In genomic region chr1:74571493-74571800, GRCh38 we compare ENCODE assay signal across 18 cellular contexts. TPM values are rescaled to one million over a fixed set of nuclear protein-coding genes. Genes with fewer than 3 reads are reported as not detected.
DNase-seq lines count a peak whose midpoint lies in the region; ATAC-seq, FAIRE-seq and TF ChIP-seq lines count a peak whose summit lies in the region.
"Had no signal": no experiment of that assay in that cellular context is flagged by ENCODE, and none has a peak within 500 bp of the region (broad histone marks: within the 10 kb centered on the region; RNA-seq: fewer than 3 reads in every experiment).

No MANE protein-coding gene starts in this region.

- no peaks in the 10 kb centered on the region for H3K79me1 ChIP-seq in H1 (ENCODE audit: low read depth, low read length)

- no peak overlapping the region for H3K23ac ChIP-seq in H1 (ENCODE audit: insufficient read length)

- 89% methylated on average over 8 of the region's 8 CpGs; no CpG with 5 or more reads in 1 of the 2 experiments for WGBS in H1 (ENCODE audit: extremely low coverage in 1 of 2, insufficient coverage in 1 of 2, insufficient read length in 1 of 2, insufficient replicate concordance in 2 of 2, low coverage in 1 of 2, low lambda C conversion rate in 2 of 2, missing lambda C conversion rate in 1 of 2), 2 experiments

- ATAC-seq in GM23338: no peak
- ATAC-seq in activated naive CD4-positive, alpha-beta T cell treated with anti-CD3 and anti-CD28 coated beads, Interleukin-2, amount 50 U/mL, for 72 hours: no peak
- ATAC-seq: CD8-positive, alpha-beta T cell; K562 had no signal

- H2BK15ac ChIP-seq in H1 (ENCODE audit: low read length): no peak overlapping the region

- DNase-seq in GM23338 (ENCODE audit: low spot score): no peak
- peak; percentile 4 for DNase-seq in SK-N-DZ (ENCODE audit: low spot score)
- no peak for DNase-seq in H1 (ENCODE audit: low read depth in 1 of 2, low spot score in 2 of 2)
- peak; percentile 36 for DNase-seq in occipital lobe (lab: John Stamatoyannopoulos, UW)
- no peak for DNase-seq in HTR-8/SVneo (ENCODE audit: insufficient read length, low spot score)
- DNase-seq in NCI-H774 (lab: John Stamatoyannopoulos, UW): no peak
- no peak for DNase-seq in cortex of kidney (lab: John Stamatoyannopoulos, UW)
- no peak for DNase-seq in activated naive CD4-positive, alpha-beta T cell treated with anti-CD3 and anti-CD28 coated beads, Interleukin-2, amount 50 U/mL, for 72 hours (ENCODE audit: low spot score in 2 of 2)
- DNase-seq: BE2C; CD8-positive, alpha-beta T cell; GF-D8; GOT3; HFFc6 had no signal

- no peak for TF ChIP-seq EP300 in H1 (IDR thresholded peaks at IDR 0.05; ENCODE audit: borderline replicate concordance in 1 of 2, low read depth in 2 of 2, low read length in 2 of 2)

- no peaks in the 10 kb centered on the region for H3K36me3 Mint-ChIP-seq in GM23338 (ENCODE audit: low read depth)
- H3K36me3 Mint-ChIP-seq in activated naive CD4-positive, alpha-beta T cell treated with anti-CD3 and anti-CD28 coated beads, Interleukin-2, amount 50 U/mL, for 72 hours: no peaks in the 10 kb centered on the region
- H3K36me3 Mint-ChIP-seq: CD8-positive, alpha-beta T cell had no signal

- no peak overlapping the region for H3K4me2 ChIP-seq in GM23338
- H3K4me2 ChIP-seq in H1 (ENCODE audit: insufficient read depth in 1 of 2, low read depth in 2 of 2, low read length in 2 of 2): no peak overlapping the region

- no peak for TF ChIP-seq RAD21 in H1 (IDR thresholded peaks at IDR 0.05 in 1 of 2, conservative IDR thresholded peaks at IDR 0.05 in 1 of 2; ENCODE audit: low read depth in 2 of 2, low read length in 2 of 2)

- H2BK20ac ChIP-seq in H1 (ENCODE audit: low read length): no peak overlapping the region

- H3K18ac ChIP-seq in H1 (ENCODE audit: extremely low read depth, low read length): no peak overlapping the region

- H3K4me3 ChIP-seq in GM23338: no peak overlapping the region
- H3K4me3 ChIP-seq in H1 (ENCODE audit: extremely low read depth in 1 of 4, insufficient read depth in 2 of 4, low read depth in 3 of 4, low read length in 4 of 4): no peak overlapping the region
- H3K4me3 ChIP-seq: HAP-1, K562 had no signal

- no peaks in the 10 kb centered on the region for H3K27me3 Mint-ChIP-seq in GM23338 (ENCODE audit: insufficient read depth, low read depth, poor library complexity)

- H3K36me3 ChIP-seq in GM23338 (ENCODE audit: insufficient read depth) (no peaks in the 10 kb centered on the region), H1 (ENCODE audit: control insufficient read depth in 2 of 4, insufficient read depth in 4 of 4, low read length in 3 of 4) (no peaks in the 10 kb centered on the region)
- H3K36me3 ChIP-seq: BE2C, HAP-1 had no signal

- FAIRE-seq in H1 (lab: Jason Lieb, UNC): no peak
- no peak for FAIRE-seq in HTR-8/SVneo (lab: Jason Lieb, UNC)
- FAIRE-seq: A204.1, D721Med, K562 had no signal

- H3K27ac ChIP-seq in GM23338 (ENCODE audit: low read depth) (no peak overlapping the region), H1 (ENCODE audit: low read depth, low read length) (no peak overlapping the region)
- H3K27ac ChIP-seq: C4-2B had no signal

- no peak for TF ChIP-seq POLR2A in H1 (IDR thresholded peaks at IDR 0.05; ENCODE audit: control extremely low read depth in 1 of 2, low read depth in 2 of 2, low read length in 2 of 2)

- no peaks in the 10 kb centered on the region for H3K79me2 ChIP-seq in GM23338 (replicated peaks; ENCODE audit: insufficient read depth)
- no peaks in the 10 kb centered on the region for H3K79me2 ChIP-seq in H1 (ENCODE audit: control insufficient read depth in 1 of 2, insufficient read depth in 2 of 2, low read length in 2 of 2)

- no peak overlapping the region; the same call in 1 of the 2 replicates for H2BK12ac ChIP-seq in H1 (ENCODE audit: low read depth, low read length)

- POLR2A ChIA-PET in H1 (lab: Charles Lee; ENCODE audit: partially characterized antibody): no interaction called here

- H3K9me3 Mint-ChIP-seq in GM23338: no peaks in the 10 kb centered on the region
- H3K9me3 Mint-ChIP-seq in activated naive CD4-positive, alpha-beta T cell treated with anti-CD3 and anti-CD28 coated beads, Interleukin-2, amount 50 U/mL, for 72 hours: no peaks in the 10 kb centered on the region
- H3K9me3 Mint-ChIP-seq: CD8-positive, alpha-beta T cell; HFFc6 had no signal

- H3K4me1 ChIP-seq in GM23338 (ENCODE audit: insufficient read depth): no peaks in the 10 kb centered on the region
- H3K4me1 ChIP-seq in H1 (replicated peaks in 1 of 4; ENCODE audit: control insufficient read depth in 3 of 4, insufficient read depth in 4 of 4, low read length in 3 of 4): peaks cover 0 to 7% (median 2%) of the 10 kb centered on the region in 4 experiments; a peak in 5 of 7 replicates
- H3K4me1 ChIP-seq: BE2C, HAP-1 had no signal

- no peak overlapping the region for H4K8ac ChIP-seq in H1 (ENCODE audit: extremely low read depth, insufficient read depth, low read length)

- H3K4ac ChIP-seq in H1 (replicated peaks; ENCODE audit: insufficient read length, low read depth, low read length): no peak overlapping the region

- no peak overlapping the region for H3K56ac ChIP-seq in H1 (replicated peaks; ENCODE audit: insufficient read length, low read depth, low read length)

- peak overlapping the region; percentile 81 for H2BK5ac ChIP-seq in H1 (ENCODE audit: low read depth, low read length)

- H3K4me3 Mint-ChIP-seq in GM23338: no peak overlapping the region
- H3K4me3 Mint-ChIP-seq: CD8-positive, alpha-beta T cell; HFFc6 had no signal

- no peaks in the 10 kb centered on the region for H3K9me3 ChIP-seq in H1 (ENCODE audit: insufficient read depth in 2 of 2, low read depth in 1 of 2, low read length in 1 of 2)
- H3K9me3 ChIP-seq: BE2C, HAP-1 had no signal

- no peaks in the 10 kb centered on the region; the same call in 2 of the 3 replicates for H3K4me1 Mint-ChIP-seq in GM23338

- no peaks in the 10 kb centered on the region for H3K23me2 ChIP-seq in H1 (ENCODE audit: low read depth, low read length)

- H2AFZ ChIP-seq in GM23338 (peak overlapping the region; percentile 84), H1 (ENCODE audit: low read length) (peak overlapping the region; percentile 33)

- H4K20me1 ChIP-seq in GM23338 (replicated peaks; ENCODE audit: insufficient read depth) (no peaks in the 10 kb centered on the region), H1 (replicated peaks in 1 of 2; ENCODE audit: control insufficient read depth in 1 of 2, insufficient read depth in 2 of 2, low read length in 2 of 2) (no peaks in the 10 kb centered on the region)

- no peak overlapping the region for H2AK5ac ChIP-seq in H1 (ENCODE audit: low read depth, low read length)

- H3K27me3 ChIP-seq in GM23338 (ENCODE audit: insufficient read depth) (no peaks in the 10 kb centered on the region), H1 (replicated peaks in 1 of 4; ENCODE audit: control insufficient read depth in 3 of 4, extremely low read depth in 1 of 4, insufficient read depth in 3 of 4, low read length in 3 of 4) (no peaks in the 10 kb centered on the region)
- H3K27me3 ChIP-seq: BE2C had no signal

- no peaks in the 10 kb centered on the region for H3K9me2 ChIP-seq in GM23338 (ENCODE audit: insufficient read depth)

- H3K14ac ChIP-seq in H1 (ENCODE audit: insufficient read length): no peak overlapping the region

- no peak overlapping the region for H4K5ac ChIP-seq in H1 (ENCODE audit: insufficient read length, low read depth, low read length)

- H4K91ac ChIP-seq in H1 (replicated peaks; ENCODE audit: insufficient read length, low read length): no peak overlapping the region

- CTCF ChIA-PET in H1 (lab: Charles Lee; ENCODE audit: partially characterized antibody): interaction anchor here (0.8 kb wide), 1 partner anchor 17 kb away, joined by 3 read pairs; no protein-coding TSS in a partner anchor

- no peak for TF ChIP-seq CTCF in GM23338 (conservative IDR thresholded peaks at IDR 0.05; ENCODE audit: low read depth in 2 of 2)
- no peak for TF ChIP-seq CTCF in H1 (IDR thresholded peaks at IDR 0.05; ENCODE audit: control extremely low read depth in 1 of 3, insufficient read depth in 1 of 3, low read depth in 1 of 3, low read length in 3 of 3)

- H3F3A ChIP-seq in GM23338 (replicated peaks; ENCODE audit: low read depth): no peaks in the 10 kb centered on the region

- H3K27ac Mint-ChIP-seq in GM23338: no peak overlapping the region
- no peak overlapping the region for H3K27ac Mint-ChIP-seq in activated naive CD4-positive, alpha-beta T cell treated with anti-CD3 and anti-CD28 coated beads, Interleukin-2, amount 50 U/mL, for 72 hours
- H3K27ac Mint-ChIP-seq: CD8-positive, alpha-beta T cell; HFFc6 had no signal

- no peak overlapping the region for H2BK120ac ChIP-seq in H1 (replicated peaks; ENCODE audit: low read depth, low read length)

- H3K9ac ChIP-seq in H1 (replicated peaks in 1 of 4; ENCODE audit: extremely low read depth in 1 of 4, low read depth in 3 of 4, low read length in 3 of 4): no peak overlapping the region

TF ChIP-seq in GM23338, 12 proteins besides CTCF, POLR2A, EP300 and RAD21 (continues in another document):
- no peak for TF ChIP-seq POLR2AphosphoS5 (IDR thresholded peaks at IDR 0.05; ENCODE audit: low read depth)

TF ChIP-seq in H1, 55 proteins besides CTCF, POLR2A, EP300 and RAD21 (continues in another document):
- TF ChIP-seq SRF (IDR thresholded peaks at IDR 0.05; ENCODE audit: low read depth, low read length) (no peak), NRF1 (IDR thresholded peaks at IDR 0.05; ENCODE audit: low read depth, low read length) (no peak), EGR1 (IDR thresholded peaks at IDR 0.05; ENCODE audit: borderline replicate concordance, low read depth, low read length) (no peak), SP1 (IDR thresholded peaks at IDR 0.05; ENCODE audit: low read depth, low read length) (no peak), ASH2L (IDR thresholded peaks at IDR 0.05; ENCODE audit: low read length) (no peak), TAF1 (IDR thresholded peaks at IDR 0.05; ENCODE audit: low read depth, low read length) (no peak), BCL11A (IDR thresholded peaks at IDR 0.05; ENCODE audit: low read depth in 2 of 2, low read length in 2 of 2) (no peak)

RNA-seq across cellular contexts. Expression of gene LRRC53, which starts 59.0 kb away (rescaled TPM):
- not detected in 2 replicates for total RNA-seq in GM23338 (2014; rRNA removed; shearing (Covaris generic))
- polyA plus RNA-seq in GM23338 (2016; fragmentation: Nextera tagmentation; extraction: Ambion mirVana) (not detected in 2 replicates), H1 (2011; rRNA removed) (not detected in 2 replicates)
- not detected in 2 replicates for polyA plus RNA-seq in SK-N-DZ (2014; cell fraction: cytosol; rRNA removed)
- polyA plus RNA-seq in SK-N-DZ (2014; cell fraction: nucleus; rRNA removed): not detected in 2 replicates
- total RNA-seq in H1 (2021; fragmentation: NEBNext Ultra II Directional; extraction: Animal tissue kit (Norgen Biotek cat#: 25700)): not detected in 2 replicates
- polyA plus RNA-seq in H1 (2011; cell fraction: cytosol; rRNA removed): not detected
- polyA plus RNA-seq in H1 (2011; cell fraction: nucleus; rRNA removed): not detected
- not detected in 4 replicates for polyA plus RNA-seq in H1 (2012, experiment 1 of 2)
- not detected for polyA plus RNA-seq in H1 (2012, experiment 2 of 2)
- polyA plus RNA-seq in H1 (2013, experiment 1 of 2): not detected
- not detected for polyA plus RNA-seq in H1 (2013, experiment 2 of 2)
- polyA minus RNA-seq in H1 (2011; rRNA and poly(A)+ RNA removed): not detected in 2 replicates
- polyA minus RNA-seq in H1 (2011; cell fraction: cytosol; rRNA and poly(A)+ RNA removed): not detected
- not detected for polyA minus RNA-seq in H1 (2011; cell fraction: nucleus; rRNA and poly(A)+ RNA removed)
- total RNA-seq in occipital lobe: not detected
- total RNA-seq in activated naive CD4-positive, alpha-beta T cell treated with anti-CD3 and anti-CD28 coated beads, Interleukin-2, amount 50 U/mL, for 72 hours: not detected
- total RNA-seq: CD8-positive, alpha-beta T cell; HFFc6; K562 had no signal
- polyA plus RNA-seq: K562 had no signal

Comparison
In these comparisons a context has a peak if more than half of its experiments do, and no peak if none do; other contexts are left out.
1. DNase-seq: peak in SK-N-DZ (single experiment) and occipital lobe (single experiment); none in GM23338 (single experiment), H1 (0 of 2), HTR-8/SVneo (single experiment), NCI-H774 (single experiment), cortex of kidney (single experiment) and activated naive CD4-positive, alpha-beta T cell treated with anti-CD3 and anti-CD28 coated beads, Interleukin-2, amount 50 U/mL, for 72 hours (0 of 2).